In genomic region chr3:149016242-149016641, GRCh38 we compare ENCODE assay signal across 19 cellular contexts. TPM values are rescaled to one million over a fixed set of nuclear protein-coding genes. Genes with fewer than 3 reads are reported as not detected.
DNase-seq lines count a peak whose midpoint lies in the region; ATAC-seq and TF ChIP-seq lines count a peak whose summit lies in the region.
"Had no signal": no experiment of that assay in that cellular context is flagged by ENCODE, and none has a peak within 500 bp of the region (broad histone marks: within the 10 kb centered on the region; RNA-seq: fewer than 3 reads in every experiment).

No MANE protein-coding gene starts in this region.

- DNase-seq in stimulated activated naive CD8-positive, alpha-beta T cell treated with anti-CD3 and anti-CD28 coated beads, Interleukin-15, amount 100 ng/mL, for 72 hours, result no peak
- DNase-seq in stimulated activated naive CD8-positive, alpha-beta T cell treated with anti-CD3 and anti-CD28 coated beads, Interleukin-15, Interleukin-2, amounts not matched to agents 100 U/mL and 50 U/mL, for 24 hours, result no peak
- DNase-seq in brain microvascular endothelial cell (no peak), mesenchymal stem cell (no peak), aorta (no peak)
- DNase-seq: activated CD4-positive, alpha-beta T cell treated with anti-CD3 and anti-CD28 coated beads for 36 hours; activated T-cell treated with anti-CD3 and anti-CD28 coated beads, Interleukin-2, amount 50 U/mL, for 48 hours; central memory CD4-positive, alpha-beta T cell; DMS153; NCI-H2029 treated with DMSO at 0.1 percent for 48 hours; NCI-H524 treated with DMSO at 0.1 percent for 48 hours; stimulated activated CD4-positive, alpha-beta T cell treated with anti-CD3 and anti-CD28 coated beads, Interleukin-4, amount 100 ng/mL, for 1 hour; T1000; thyroid gland had no signal

- H3K4me2 ChIP-seq in mesenchymal stem cell (ENCODE audit: low read length, poor library complexity, severe bottlenecking), result no peak overlapping the region
- H3K4me2 ChIP-seq: neural progenitor cell had no signal

- no peak overlapping the region for H3K23ac ChIP-seq in mesenchymal stem cell (ENCODE audit: low read length in 2 of 2)

- H2AFZ ChIP-seq in mesenchymal stem cell (ENCODE audit: low read depth, low read length), result no peak overlapping the region
- H2AFZ ChIP-seq: neural progenitor cell had no signal

- H3K27ac ChIP-seq in brain microvascular endothelial cell (peak overlapping the region; percentile 80), mesenchymal stem cell (ENCODE audit: low read length, poor library complexity, severe bottlenecking) (no peak overlapping the region), aorta (ENCODE audit: low read depth in 1 of 2, low read length in 2 of 2) (peak overlapping the region; percentile 50 to 64)
- H3K27ac ChIP-seq: neural progenitor cell, thyroid gland had no signal

- H3K9me3 ChIP-seq in mesenchymal stem cell (ENCODE audit: control insufficient read depth, low read length) (no peaks in the 10 kb centered on the region), aorta (ENCODE audit: control insufficient read depth, low read length) (no peaks in the 10 kb centered on the region)
- H3K9me3 ChIP-seq: SJSA1, thyroid gland had no signal

- H4K8ac ChIP-seq in mesenchymal stem cell (ENCODE audit: low read length), result no peak overlapping the region

- no peak overlapping the region for H3K18ac ChIP-seq in mesenchymal stem cell (ENCODE audit: low read depth in 1 of 2, low read length in 2 of 2)

- no peak overlapping the region for H3K4me3 ChIP-seq in brain microvascular endothelial cell (ENCODE audit: low read depth, low read length)
- H3K4me3 ChIP-seq in mesenchymal stem cell (ENCODE audit: insufficient read depth in 1 of 2, low read depth in 1 of 2, low read length in 2 of 2), result no peak overlapping the region
- no peak overlapping the region for H3K4me3 ChIP-seq in aorta (ENCODE audit: low read length in 2 of 2)
- H3K4me3 ChIP-seq: neural progenitor cell, SJSA1, thyroid gland had no signal

- no peak overlapping the region for H3K14ac ChIP-seq in mesenchymal stem cell (ENCODE audit: low read length in 2 of 2)

- peaks cover 12% of the 10 kb centered on the region for H3K4me1 Mint-ChIP-seq in stimulated activated naive CD8-positive, alpha-beta T cell treated with anti-CD3 and anti-CD28 coated beads, Interleukin-15, amount 100 ng/mL, for 72 hours
- H3K4me1 Mint-ChIP-seq: neural progenitor cell had no signal

- H3K36me3 ChIP-seq in brain microvascular endothelial cell (replicated peaks), result peaks cover 2% of the 10 kb centered on the region
- peaks cover 10 to 46% of the 10 kb centered on the region in 2 experiments for H3K36me3 ChIP-seq in mesenchymal stem cell (ENCODE audit: control insufficient read depth in 1 of 2, insufficient read depth in 2 of 2, low read depth in 1 of 2, low read length in 2 of 2)
- no peaks in the 10 kb centered on the region for H3K36me3 ChIP-seq in aorta (ENCODE audit: control insufficient read depth in 1 of 2, insufficient read depth in 2 of 2, low read length in 1 of 2)
- H3K36me3 ChIP-seq: neural progenitor cell had no signal

- no peak overlapping the region for H2BK15ac ChIP-seq in mesenchymal stem cell (ENCODE audit: low read depth, poor library complexity, severe bottlenecking)

- peak overlapping the region in 1 of 2 experiments; percentile 9 for H2BK12ac ChIP-seq in mesenchymal stem cell (ENCODE audit: low read length in 2 of 2)

- H2BK120ac ChIP-seq in mesenchymal stem cell (ENCODE audit: low read depth, low read length), result no peak overlapping the region

- H3K4me3 Mint-ChIP-seq in stimulated activated naive CD8-positive, alpha-beta T cell treated with anti-CD3 and anti-CD28 coated beads, Interleukin-15, amount 100 ng/mL, for 72 hours, result no peak overlapping the region
- H3K4me3 Mint-ChIP-seq: activated CD4-positive, alpha-beta T cell treated with anti-CD3 and anti-CD28 coated beads for 36 hours; neural progenitor cell had no signal

- TF ChIP-seq CTCF in brain microvascular endothelial cell (IDR thresholded peaks at IDR 0.05; ENCODE audit: low read depth, low read length, missing control alignments), result peak; percentile 9

- 87% methylated on average over 1 of the region's 2 CpGs for WGBS in mesenchymal stem cell
- WGBS in aorta, 2 donors, result 83 to 87% methylated on average over 1 to 2 of the region's 2 CpGs

- no peak overlapping the region for H2BK5ac ChIP-seq in mesenchymal stem cell (ENCODE audit: low read depth, low read length, poor library complexity, severe bottlenecking)

- no peaks in the 10 kb centered on the region for H3K9me3 Mint-ChIP-seq in stimulated activated naive CD8-positive, alpha-beta T cell treated with anti-CD3 and anti-CD28 coated beads, Interleukin-15, amount 100 ng/mL, for 72 hours
- H3K9me3 Mint-ChIP-seq: neural progenitor cell had no signal

- H3K9ac ChIP-seq in mesenchymal stem cell (ENCODE audit: low read length), result peak overlapping the region; percentile 63
- H3K9ac ChIP-seq: neural progenitor cell had no signal

- no peak overlapping the region for H2AK5ac ChIP-seq in mesenchymal stem cell (ENCODE audit: low read length, severe bottlenecking)

- H3K79me1 ChIP-seq in mesenchymal stem cell (replicated peaks; ENCODE audit: low read length, poor library complexity, severe bottlenecking), result peaks cover 27% of the 10 kb centered on the region

- intact Hi-C loops in aorta (cut with DNase I), result loop anchor here (5.0 to 10.0 kb wide), 2 partner anchors 44 to 61 kb away; no protein-coding TSS in a partner anchor

- no peak overlapping the region for H3K4ac ChIP-seq in mesenchymal stem cell (ENCODE audit: low read depth in 1 of 2, low read length in 2 of 2)

- in situ Hi-C loops in brain microvascular endothelial cell (cut with HindIII; ENCODE audit: low pct_ligation_motif_present, low sequenced_read_pairs), result no loop called here

- no peaks in the 10 kb centered on the region for H3K27me3 Mint-ChIP-seq in stimulated activated naive CD8-positive, alpha-beta T cell treated with anti-CD3 and anti-CD28 coated beads, Interleukin-15, amount 100 ng/mL, for 72 hours
- H3K27me3 Mint-ChIP-seq: activated CD4-positive, alpha-beta T cell treated with anti-CD3 and anti-CD28 coated beads for 36 hours had no signal

- no peak overlapping the region for H4K91ac ChIP-seq in mesenchymal stem cell (ENCODE audit: low read length)

- ATAC-seq in stimulated activated naive CD8-positive, alpha-beta T cell treated with anti-CD3 and anti-CD28 coated beads, Interleukin-15, amount 100 ng/mL, for 72 hours, result peak; percentile 40
- no peak for ATAC-seq in stimulated activated naive CD8-positive, alpha-beta T cell treated with anti-CD3 and anti-CD28 coated beads, Interleukin-15, Interleukin-2, amounts not matched to agents 100 U/mL and 50 U/mL, for 24 hours
- no peak for ATAC-seq in aorta (ENCODE audit: low FRiP score)
- no peak for ATAC-seq in GM19467 (IDR thresholded peaks at IDR 0.05; ENCODE audit: unreplicated experiment)
- no peak for ATAC-seq in HG03039 (IDR thresholded peaks at IDR 0.05; ENCODE audit: unreplicated experiment)
- ATAC-seq in HG02759 (IDR thresholded peaks at IDR 0.05; ENCODE audit: unreplicated experiment), result no peak
- ATAC-seq: activated CD4-positive, alpha-beta T cell treated with anti-CD3 and anti-CD28 coated beads for 36 hours had no signal

- H3K27ac Mint-ChIP-seq in stimulated activated naive CD8-positive, alpha-beta T cell treated with anti-CD3 and anti-CD28 coated beads, Interleukin-15, amount 100 ng/mL, for 72 hours, result no peak overlapping the region
- H3K27ac Mint-ChIP-seq: activated CD4-positive, alpha-beta T cell treated with anti-CD3 and anti-CD28 coated beads for 36 hours had no signal

- H3K4me1 ChIP-seq in mesenchymal stem cell (ENCODE audit: control insufficient read depth, insufficient read depth, low read depth, low read length) (peaks cover 9% of the 10 kb centered on the region), aorta (ENCODE audit: control insufficient read depth in 1 of 2, insufficient read depth in 2 of 2, low read length in 2 of 2) (peaks cover 2 to 4% of the 10 kb centered on the region in 2 donors)
- H3K4me1 ChIP-seq: neural progenitor cell had no signal

- H3K27me3 ChIP-seq in brain microvascular endothelial cell (replicated peaks) (no peaks in the 10 kb centered on the region), mesenchymal stem cell (ENCODE audit: control insufficient read depth in 1 of 2, insufficient read depth in 1 of 2, low read length in 2 of 2) (no peaks in the 10 kb centered on the region), aorta (ENCODE audit: control insufficient read depth in 1 of 2, insufficient read depth in 2 of 2, low read length in 1 of 2) (no peaks in the 10 kb centered on the region)
- H3K27me3 ChIP-seq: neural progenitor cell, SJSA1, thyroid gland had no signal

RNA-seq across cellular contexts. Expression of gene GYG1, which starts 24.9 kb away (rescaled TPM):
- polyA plus RNA-seq in mesenchymal stem cell (2013, experiment 1 of 2), result 59.2 TPM
- polyA plus RNA-seq in mesenchymal stem cell (2013, experiment 2 of 2), result 59.2 TPM
- 10 to 100 TPM; 67.3 to 91.7 TPM for total RNA-seq in aorta
- polyA plus RNA-seq in aorta, result 100 to 1,000 TPM in 1 of 2 donors, 10 to 100 TPM in 1; 73.6 to 101 TPM
